In genomic region chr11:16001044-16001568, GRCh38 we compare ENCODE assay signal across 14 cellular contexts.
DNase-seq lines count a peak whose midpoint lies in the region; ATAC-seq and TF ChIP-seq lines count a peak whose summit lies in the region.
"Had no signal": no experiment of that assay in that cellular context is flagged by ENCODE, and none has a peak within 500 bp of the region (broad histone marks: within the 10 kb centered on the region; RNA-seq: fewer than 3 reads in every experiment).

No MANE protein-coding gene starts in this region.

- intact Hi-C loops in vagina (cut with DNase I): no loop called here

- H3K4me3 ChIP-seq in SJSA1: no peak overlapping the region
- H3K4me3 ChIP-seq in vagina: no peak overlapping the region
- H3K4me3 ChIP-seq: left lung had no signal

- TF ChIP-seq POLR2A in vagina (IDR thresholded peaks at IDR 0.05): no peak

- peak overlapping the region; percentile 69 for H3K27ac Mint-ChIP-seq in type B pancreatic cell
- H3K27ac Mint-ChIP-seq: activated CD4-positive, alpha-beta T cell treated with anti-CD3 and anti-CD28 coated beads for 36 hours; activated naive CD4-positive, alpha-beta T cell treated with anti-CD3 and anti-CD28 coated beads, Interleukin-2, amount 10 ng/mL, durations not matched to agents 7 days and 5 days; CD4-positive, alpha-beta T cell had no signal

- H3K27me3 Mint-ChIP-seq in type B pancreatic cell: no peaks in the 10 kb centered on the region
- H3K27me3 Mint-ChIP-seq: activated CD4-positive, alpha-beta T cell treated with anti-CD3 and anti-CD28 coated beads for 36 hours; activated naive CD4-positive, alpha-beta T cell treated with anti-CD3 and anti-CD28 coated beads, Interleukin-2, amount 10 ng/mL, durations not matched to agents 7 days and 5 days; CD4-positive, alpha-beta T cell had no signal

- no peaks in the 10 kb centered on the region for H3K36me3 Mint-ChIP-seq in type B pancreatic cell
- H3K36me3 Mint-ChIP-seq: activated naive CD4-positive, alpha-beta T cell treated with anti-CD3 and anti-CD28 coated beads, Interleukin-2, amount 10 ng/mL, durations not matched to agents 7 days and 5 days had no signal

- no peak overlapping the region for H3K4me3 Mint-ChIP-seq in type B pancreatic cell
- H3K4me3 Mint-ChIP-seq: activated CD4-positive, alpha-beta T cell treated with anti-CD3 and anti-CD28 coated beads for 36 hours; activated naive CD4-positive, alpha-beta T cell treated with anti-CD3 and anti-CD28 coated beads, Interleukin-2, amount 10 ng/mL, durations not matched to agents 7 days and 5 days; CD4-positive, alpha-beta T cell had no signal

- H3K9me3 Mint-ChIP-seq in type B pancreatic cell: no peaks in the 10 kb centered on the region
- H3K9me3 Mint-ChIP-seq: activated naive CD4-positive, alpha-beta T cell treated with anti-CD3 and anti-CD28 coated beads, Interleukin-2, amount 10 ng/mL, durations not matched to agents 7 days and 5 days; CD4-positive, alpha-beta T cell had no signal

- DNase-seq in DMS53 (lab: John Stamatoyannopoulos, UW): peak; percentile 58
- no peak for DNase-seq in DMS53 treated with DMSO at 0.1 percent for 48 hours (lab: John Stamatoyannopoulos, UW; ENCODE audit: unreplicated experiment)
- DNase-seq in SJSA1 (ENCODE audit: low read depth in 1 of 2, low spot score in 2 of 2): no peak
- no peak for DNase-seq in left lobe of liver (ENCODE audit: low spot score)
- no peak for DNase-seq in type B pancreatic cell (ENCODE audit: extremely low spot score, unreplicated experiment)
- no peak for DNase-seq in vagina (ENCODE audit: extremely low spot score in 2 of 2)
- DNase-seq in GM19240 (ENCODE audit: insufficient read length, low spot score): no peak
- no peak for DNase-seq in T-helper 2 cell
- DNase-seq: 8988T; activated CD4-positive, alpha-beta T cell treated with anti-CD3 and anti-CD28 coated beads for 36 hours; activated CD8-positive, alpha-beta memory T cell treated with anti-CD3 and anti-CD28 coated beads, Interleukin-2, amount 50 U/mL, for 4 hours; activated naive CD4-positive, alpha-beta T cell treated with anti-CD3 and anti-CD28 coated beads, Interleukin-2, amount 10 ng/mL, durations not matched to agents 7 days and 5 days; CD4-positive, alpha-beta T cell; left lung had no signal

- peak; percentile 58 for ATAC-seq in left lobe of liver
- ATAC-seq: activated CD4-positive, alpha-beta T cell treated with anti-CD3 and anti-CD28 coated beads for 36 hours had no signal

- H3K4me1 ChIP-seq in SJSA1 (replicated peaks) (peaks cover 18% of the 10 kb centered on the region), vagina (peaks cover 14% of the 10 kb centered on the region)

- H3K4me1 Mint-ChIP-seq in type B pancreatic cell (ENCODE audit: unreplicated experiment): peaks cover 21% of the 10 kb centered on the region
- H3K4me1 Mint-ChIP-seq: activated CD4-positive, alpha-beta T cell treated with anti-CD3 and anti-CD28 coated beads for 36 hours; activated naive CD4-positive, alpha-beta T cell treated with anti-CD3 and anti-CD28 coated beads, Interleukin-2, amount 10 ng/mL, durations not matched to agents 7 days and 5 days had no signal

- H3K27ac ChIP-seq in SJSA1: peak overlapping the region; percentile 2; the same call in 1 of the 2 replicates
- no peak overlapping the region for H3K27ac ChIP-seq in vagina

- H3K9me3 ChIP-seq in SJSA1 (replicated peaks) (no peaks in the 10 kb centered on the region), vagina (no peaks in the 10 kb centered on the region)
- H3K9me3 ChIP-seq: left lung had no signal

- H3K36me3 ChIP-seq in SJSA1 (no peaks in the 10 kb centered on the region), vagina (no peaks in the 10 kb centered on the region)
- H3K36me3 ChIP-seq: left lung had no signal

- H3K27me3 ChIP-seq in SJSA1 (replicated peaks) (no peaks in the 10 kb centered on the region), vagina (no peaks in the 10 kb centered on the region)
- H3K27me3 ChIP-seq: left lung had no signal

- TF ChIP-seq CTCF in type B pancreatic cell (conservative IDR thresholded peaks at IDR 0.05) (no peak), vagina (IDR thresholded peaks at IDR 0.05) (no peak)
